ENCODE assay signal across 9 cellular contexts in genomic region chr5:113119271-113119924, GRCh38.
DNase-seq lines count a peak whose midpoint lies in the region; ATAC-seq, FAIRE-seq and TF ChIP-seq lines count a peak whose summit lies in the region.
"Had no signal": no experiment of that assay in that cellular context is flagged by ENCODE, and none has a peak within 500 bp of the region (broad histone marks: within the 10 kb centered on the region; RNA-seq: fewer than 3 reads in every experiment).

No MANE protein-coding gene starts in this region.

- FAIRE-seq in H1 (lab: Jason Lieb, UNC) = no peak

- H3K36me3 Mint-ChIP-seq in activated T-helper 17 cell treated with anti-CD3 and anti-CD28 coated beads, Interleukin-2, amount 50 U/mL, for 72 hours (ENCODE audit: low read depth) = no peaks in the 10 kb centered on the region

- H2BK20ac ChIP-seq in H1 (ENCODE audit: low read length) = no peak overlapping the region

- no peaks in the 10 kb centered on the region for H3K27me3 ChIP-seq in H1 (replicated peaks in 1 of 4; ENCODE audit: control insufficient read depth in 3 of 4, extremely low read depth in 1 of 4, insufficient read depth in 3 of 4, low read length in 3 of 4)

- 84% methylated on average over 9 of the region's 9 CpGs; no CpG with 5 or more reads in 1 of the 2 experiments for WGBS in H1 (ENCODE audit: extremely low coverage in 1 of 2, insufficient coverage in 1 of 2, insufficient read length in 1 of 2, insufficient replicate concordance in 2 of 2, low coverage in 1 of 2, low lambda C conversion rate in 2 of 2, missing lambda C conversion rate in 1 of 2), 2 experiments

- no peak overlapping the region for H3K4me3 Mint-ChIP-seq in activated T-helper 17 cell treated with anti-CD3 and anti-CD28 coated beads, Interleukin-2, amount 50 U/mL, for 72 hours

- no peaks in the 10 kb centered on the region for H3K36me3 ChIP-seq in H1 (ENCODE audit: control insufficient read depth in 2 of 4, insufficient read depth in 4 of 4, low read length in 3 of 4)

- no peak overlapping the region for H2AFZ ChIP-seq in H1 (ENCODE audit: low read length)

- H3K27ac ChIP-seq in H1 (ENCODE audit: low read depth, low read length) = no peak overlapping the region

- H3K79me2 ChIP-seq in H1 (ENCODE audit: control insufficient read depth in 1 of 2, insufficient read depth in 2 of 2, low read length in 2 of 2) = no peaks in the 10 kb centered on the region

- TF ChIP-seq CTCF in H1 (IDR thresholded peaks at IDR 0.05; ENCODE audit: control extremely low read depth in 1 of 3, insufficient read depth in 1 of 3, low read depth in 1 of 3, low read length in 3 of 3) = no peak

- no peak overlapping the region for H3K56ac ChIP-seq in H1 (replicated peaks; ENCODE audit: insufficient read length, low read depth, low read length)

- H3K4me2 ChIP-seq in H1 (ENCODE audit: insufficient read depth in 1 of 2, low read depth in 2 of 2, low read length in 2 of 2) = no peak overlapping the region

- no peak overlapping the region for H4K5ac ChIP-seq in H1 (ENCODE audit: insufficient read length, low read depth, low read length)

- H3K4me1 ChIP-seq in H1 (replicated peaks in 1 of 4; ENCODE audit: control insufficient read depth in 3 of 4, insufficient read depth in 4 of 4, low read length in 3 of 4) = peaks cover 0 to 2% (median 0%) of the 10 kb centered on the region in 4 experiments; a peak in 1 of 7 replicates

- H3K27me3 Mint-ChIP-seq in activated T-helper 17 cell treated with anti-CD3 and anti-CD28 coated beads, Interleukin-2, amount 50 U/mL, for 72 hours = no peaks in the 10 kb centered on the region

- POLR2A ChIA-PET in H1 (lab: Charles Lee; ENCODE audit: partially characterized antibody) = no interaction called here

- TF ChIP-seq POLR2A in H1 (IDR thresholded peaks at IDR 0.05; ENCODE audit: control extremely low read depth in 1 of 2, low read depth in 2 of 2, low read length in 2 of 2) = no peak

- no peak overlapping the region for H2BK5ac ChIP-seq in H1 (ENCODE audit: low read depth, low read length)

- peak; percentile 68 for ATAC-seq in left lobe of liver
- ATAC-seq in activated T-helper 17 cell treated with anti-CD3 and anti-CD28 coated beads, Interleukin-2, amount 50 U/mL, for 72 hours (replicated peaks) = no peak
- ATAC-seq in HG03378 (IDR thresholded peaks at IDR 0.05; ENCODE audit: unreplicated experiment) = no peak

- H3K4me3 ChIP-seq in H1 (ENCODE audit: extremely low read depth in 1 of 4, insufficient read depth in 2 of 4, low read depth in 3 of 4, low read length in 4 of 4) = no peak overlapping the region

- no peak overlapping the region for H3K9ac ChIP-seq in H1 (replicated peaks in 1 of 4; ENCODE audit: extremely low read depth in 1 of 4, low read depth in 3 of 4, low read length in 3 of 4)

- no peak overlapping the region for H4K91ac ChIP-seq in H1 (replicated peaks; ENCODE audit: insufficient read length, low read length)

- no peak overlapping the region for H3K4ac ChIP-seq in H1 (replicated peaks; ENCODE audit: insufficient read length, low read depth, low read length)

- H3K23ac ChIP-seq in H1 (ENCODE audit: insufficient read length) = no peak overlapping the region

- H3K9me3 ChIP-seq in H1 (ENCODE audit: insufficient read depth in 2 of 2, low read depth in 1 of 2, low read length in 1 of 2) = 0 out of 4 replicates have a peak, but pooled peaks cover 0 to 2% of the 10 kb centered on the region in 2 experiments

- H4K20me1 ChIP-seq in H1 (replicated peaks in 1 of 2; ENCODE audit: control insufficient read depth in 1 of 2, insufficient read depth in 2 of 2, low read length in 2 of 2) = peaks cover 0 to 2% of the 10 kb centered on the region in 2 experiments

- no peaks in the 10 kb centered on the region; the same call in 1 of the 2 replicates for H3K23me2 ChIP-seq in H1 (ENCODE audit: low read depth, low read length)

- no peak overlapping the region; the same call in 1 of the 2 replicates for H4K8ac ChIP-seq in H1 (ENCODE audit: extremely low read depth, insufficient read depth, low read length)

- no peaks in the 10 kb centered on the region for H3K4me1 Mint-ChIP-seq in activated T-helper 17 cell treated with anti-CD3 and anti-CD28 coated beads, Interleukin-2, amount 50 U/mL, for 72 hours

- CTCF ChIA-PET in H1 (lab: Charles Lee; ENCODE audit: partially characterized antibody) = interaction anchor here (0.6 to 1.8 kb wide), 5 partner anchors 39 to 752 kb away, joined by 3 to 5 read pairs (median 4); no protein-coding TSS in a partner anchor

- peak; percentile 58 for DNase-seq in ELF-1 (ENCODE audit: low read depth, low spot score)
- DNase-seq in H1 (ENCODE audit: low read depth in 1 of 2, low spot score in 2 of 2) = no peak
- DNase-seq in left lobe of liver (ENCODE audit: low spot score) = no peak
- peak; percentile 34 for DNase-seq in retina
- DNase-seq in HuH-7.5 (ENCODE audit: low spot score) = no peak
- no peak for DNase-seq in stimulated activated naive CD4-positive, alpha-beta T cell treated with Interleukin-2 at 50 U/mL for 16 hours (lab: John Stamatoyannopoulos, UW)
- DNase-seq: stimulated activated CD4-positive, alpha-beta T cell treated with anti-CD3 and anti-CD28 coated beads, Interleukin-4, amount 100 ng/mL, for 24 hours had no signal

- H3K9me3 Mint-ChIP-seq in activated T-helper 17 cell treated with anti-CD3 and anti-CD28 coated beads, Interleukin-2, amount 50 U/mL, for 72 hours = no peaks in the 10 kb centered on the region

- no peak overlapping the region for H2AK5ac ChIP-seq in H1 (ENCODE audit: low read depth, low read length)

- no peaks in the 10 kb centered on the region for H3K79me1 ChIP-seq in H1 (ENCODE audit: low read depth, low read length)

- H2BK12ac ChIP-seq in H1 (ENCODE audit: low read depth, low read length) = no peak overlapping the region

- H3K27ac Mint-ChIP-seq in activated T-helper 17 cell treated with anti-CD3 and anti-CD28 coated beads, Interleukin-2, amount 50 U/mL, for 72 hours = no peak overlapping the region

- H2BK15ac ChIP-seq in H1 (ENCODE audit: low read length) = no peak overlapping the region

- H3K18ac ChIP-seq in H1 (ENCODE audit: extremely low read depth, low read length) = no peak overlapping the region

- no peak overlapping the region for H3K14ac ChIP-seq in H1 (ENCODE audit: insufficient read length)

- no peak for TF ChIP-seq RAD21 in H1 (IDR thresholded peaks at IDR 0.05 in 1 of 2, conservative IDR thresholded peaks at IDR 0.05 in 1 of 2; ENCODE audit: low read depth in 2 of 2, low read length in 2 of 2)

- no peak overlapping the region for H2BK120ac ChIP-seq in H1 (replicated peaks; ENCODE audit: low read depth, low read length)

- peak in 1 of 2 experiments; percentile 95; a peak in 1 of 3 replicates for TF ChIP-seq EP300 in H1 (IDR thresholded peaks at IDR 0.05; ENCODE audit: borderline replicate concordance in 1 of 2, low read depth in 2 of 2, low read length in 2 of 2)

TF ChIP-seq in H1, 55 proteins besides CTCF, POLR2A, EP300 and RAD21:
- TF ChIP-seq JUND (IDR thresholded peaks at IDR 0.05; ENCODE audit: low read length) (0 out of 2 replicates have a peak, but pooled peaks have one; percentile 37), SRF (IDR thresholded peaks at IDR 0.05; ENCODE audit: low read depth, low read length) (no peak)

Comparison
In these comparisons a context has a peak if more than half of its experiments do, and no peak if none do; other contexts are left out.
1. DNase-seq: peak in ELF-1 (single experiment) and retina (single experiment); none in H1 (0 of 2), left lobe of liver (single experiment), HuH-7.5 (single experiment) and stimulated activated naive CD4-positive, alpha-beta T cell treated with Interleukin-2 at 50 U/mL for 16 hours (single experiment).